8 cellular contexts compared by ENCODE assay signal in the genomic region with DNA sequence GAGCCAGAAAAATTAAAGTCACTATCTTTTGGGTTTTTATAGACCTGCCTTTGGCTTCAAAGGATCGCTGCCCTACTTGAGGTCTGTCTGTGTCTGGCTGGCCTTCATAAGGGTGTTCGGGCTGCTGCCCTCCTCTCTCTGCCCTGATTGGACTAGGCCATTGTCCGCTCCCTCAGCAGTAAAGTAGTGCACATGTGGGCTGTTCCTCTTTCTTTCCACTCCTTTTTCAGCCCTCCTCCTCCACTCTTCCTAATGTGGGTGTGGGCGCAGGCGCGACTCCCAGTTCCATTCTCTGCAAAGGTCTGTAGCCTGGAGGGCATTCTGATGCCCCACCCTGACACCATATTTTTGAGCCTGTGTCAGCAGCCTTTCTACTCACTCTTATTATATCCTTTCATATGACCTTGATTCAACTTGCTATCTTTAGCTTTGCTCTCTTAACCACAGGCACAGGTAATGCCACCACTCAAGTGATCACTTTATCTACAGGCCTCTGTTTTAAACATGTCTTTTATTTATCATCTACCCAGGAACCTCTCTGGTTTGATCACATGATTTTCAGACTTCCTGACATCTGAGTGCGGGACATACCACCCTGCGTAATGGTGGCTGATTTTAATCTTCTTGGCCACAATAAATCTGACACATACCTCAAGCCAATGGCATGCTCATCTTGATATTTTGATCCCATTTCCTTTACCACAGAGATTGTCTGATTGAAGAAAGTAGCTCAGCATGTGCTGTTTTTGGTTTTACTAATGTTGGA.
DNase-seq lines count a peak whose midpoint lies in the region; ATAC-seq lines count a peak whose summit lies in the region.

No MANE protein-coding gene starts in this region.

- peaks cover 14% of the 10 kb centered on the region for H3K27me3 Mint-ChIP-seq in activated CD8-positive, alpha-beta memory T cell treated with anti-CD3 and anti-CD28 coated beads, Interleukin-2, amount 10 ng/mL, durations not matched to agents 7 days and 5 days
- peaks cover 9% of the 10 kb centered on the region for H3K27me3 Mint-ChIP-seq in activated CD4-positive, alpha-beta memory T cell treated with anti-CD3 and anti-CD28 coated beads, Interleukin-2, amount 10 ng/mL, durations not matched to agents 7 days and 5 days

- no peaks in the 10 kb centered on the region for H3K9me3 ChIP-seq in thymus (ENCODE audit: control insufficient read depth)

- no peaks in the 10 kb centered on the region for H3K9me3 Mint-ChIP-seq in activated CD8-positive, alpha-beta memory T cell treated with anti-CD3 and anti-CD28 coated beads, Interleukin-2, amount 10 ng/mL, durations not matched to agents 7 days and 5 days (ENCODE audit: low read depth)
- H3K9me3 Mint-ChIP-seq in activated CD4-positive, alpha-beta memory T cell treated with anti-CD3 and anti-CD28 coated beads, Interleukin-2, amount 10 ng/mL, durations not matched to agents 7 days and 5 days = peaks cover 6% of the 10 kb centered on the region

- POLR2A ChIA-PET in activated CD4-positive, alpha-beta memory T cell treated with anti-CD3 and anti-CD28 coated beads, Interleukin-2, amount 10 ng/mL, durations not matched to agents 7 days and 5 days (lab: Charles Lee) = interaction anchor here (0.7 to 1.4 kb wide), 6 partner anchors 10 to 87 kb away, joined by 3 to 14 read pairs (median 3); no protein-coding TSS in a partner anchor

- 77% methylated on average over 8 of the region's 8 CpGs for WGBS in thymus

- peak; percentile 80 for ATAC-seq in activated CD8-positive, alpha-beta memory T cell treated with anti-CD3 and anti-CD28 coated beads, Interleukin-2, amount 10 ng/mL, durations not matched to agents 7 days and 5 days
- ATAC-seq in left cardiac atrium = peak; percentile 75 to 82
- no peak for ATAC-seq in GM19035 (IDR thresholded peaks at IDR 0.05; ENCODE audit: unreplicated experiment)
- ATAC-seq in GM21825 (IDR thresholded peaks at IDR 0.05; ENCODE audit: unreplicated experiment) = no peak

- peak overlapping the region; percentile 53 for H3K27ac ChIP-seq in thymus (ENCODE audit: low read depth)

- peak; percentile 69 for DNase-seq in activated CD8-positive, alpha-beta memory T cell treated with anti-CD3 and anti-CD28 coated beads, Interleukin-2, amount 10 ng/mL, durations not matched to agents 7 days and 5 days
- DNase-seq in activated CD8-positive, alpha-beta memory T cell treated with anti-CD3 and anti-CD28 coated beads, Interleukin-2, amount 50 U/mL, for 4 hours = no peak
- DNase-seq in activated CD4-positive, alpha-beta memory T cell treated with anti-CD3 and anti-CD28 coated beads, Interleukin-2, amount 10 ng/mL, durations not matched to agents 7 days and 5 days = peak; percentile 65
- DNase-seq in left cardiac atrium = peak; percentile 53
- no peak for DNase-seq in epidermal melanocyte (ENCODE audit: insufficient read length, low spot score)

- H3K4me3 Mint-ChIP-seq in activated CD8-positive, alpha-beta memory T cell treated with anti-CD3 and anti-CD28 coated beads, Interleukin-2, amount 10 ng/mL, durations not matched to agents 7 days and 5 days = no peak overlapping the region
- H3K4me3 Mint-ChIP-seq in activated CD4-positive, alpha-beta memory T cell treated with anti-CD3 and anti-CD28 coated beads, Interleukin-2, amount 10 ng/mL, durations not matched to agents 7 days and 5 days = no peak overlapping the region

- intact Hi-C loops in left cardiac atrium (cut with DNase I) = loop anchor here in 1 of 2 donors (5.0 kb wide), 1 partner anchor 131 kb away; no protein-coding TSS in a partner anchor

- CTCF ChIA-PET in activated CD8-positive, alpha-beta memory T cell treated with anti-CD3 and anti-CD28 coated beads, Interleukin-2, amount 10 ng/mL, durations not matched to agents 7 days and 5 days (lab: Charles Lee) = interaction anchor here (1.0 to 1.5 kb wide), 3 partner anchors 10 to 257 kb away, joined by 3 to 5 read pairs (median 3); no protein-coding TSS in a partner anchor
- CTCF ChIA-PET in activated CD4-positive, alpha-beta memory T cell treated with anti-CD3 and anti-CD28 coated beads, Interleukin-2, amount 10 ng/mL, durations not matched to agents 7 days and 5 days (lab: Charles Lee) = interaction anchor here (1.0 to 1.3 kb wide), 3 partner anchors 10 to 68 kb away, joined by 3 to 7 read pairs (median 4); no protein-coding TSS in a partner anchor

- peak overlapping the region; percentile 73 for H3K27ac Mint-ChIP-seq in activated CD8-positive, alpha-beta memory T cell treated with anti-CD3 and anti-CD28 coated beads, Interleukin-2, amount 10 ng/mL, durations not matched to agents 7 days and 5 days
- H3K27ac Mint-ChIP-seq in activated CD4-positive, alpha-beta memory T cell treated with anti-CD3 and anti-CD28 coated beads, Interleukin-2, amount 10 ng/mL, durations not matched to agents 7 days and 5 days = peak overlapping the region; percentile 91

- H3K36me3 Mint-ChIP-seq in activated CD8-positive, alpha-beta memory T cell treated with anti-CD3 and anti-CD28 coated beads, Interleukin-2, amount 10 ng/mL, durations not matched to agents 7 days and 5 days = peaks cover 17% of the 10 kb centered on the region
- peaks cover 30% of the 10 kb centered on the region for H3K36me3 Mint-ChIP-seq in activated CD4-positive, alpha-beta memory T cell treated with anti-CD3 and anti-CD28 coated beads, Interleukin-2, amount 10 ng/mL, durations not matched to agents 7 days and 5 days (ENCODE audit: low read depth)

- peaks cover 10% of the 10 kb centered on the region for H3K4me1 ChIP-seq in thymus (ENCODE audit: control insufficient read depth, insufficient read depth, low read length)

- H3K36me3 ChIP-seq in thymus (ENCODE audit: control insufficient read depth, insufficient read depth) = no peaks in the 10 kb centered on the region

- peaks cover 37% of the 10 kb centered on the region for H3K4me1 Mint-ChIP-seq in activated CD8-positive, alpha-beta memory T cell treated with anti-CD3 and anti-CD28 coated beads, Interleukin-2, amount 10 ng/mL, durations not matched to agents 7 days and 5 days
- H3K4me1 Mint-ChIP-seq in activated CD4-positive, alpha-beta memory T cell treated with anti-CD3 and anti-CD28 coated beads, Interleukin-2, amount 10 ng/mL, durations not matched to agents 7 days and 5 days = peaks cover 52% of the 10 kb centered on the region

- H3K27me3 ChIP-seq in thymus (ENCODE audit: control insufficient read depth, insufficient read depth) = no peaks in the 10 kb centered on the region

- no peak overlapping the region for H3K4me3 ChIP-seq in thymus (ENCODE audit: low read length)

Comparison
In these comparisons a context has a peak if more than half of its experiments do, and no peak if none do; other contexts are left out.
1. DNase-seq: peak in activated CD8-positive, alpha-beta memory T cell treated with anti-CD3 and anti-CD28 coated beads, Interleukin-2, amount 10 ng/mL, durations not matched to agents 7 days and 5 days (single experiment), activated CD4-positive, alpha-beta memory T cell treated with anti-CD3 and anti-CD28 coated beads, Interleukin-2, amount 10 ng/mL, durations not matched to agents 7 days and 5 days (single experiment) and left cardiac atrium (single experiment); none in activated CD8-positive, alpha-beta memory T cell treated with anti-CD3 and anti-CD28 coated beads, Interleukin-2, amount 50 U/mL, for 4 hours (single experiment) and epidermal melanocyte (single experiment).
2. ATAC-seq: peak in activated CD8-positive, alpha-beta memory T cell treated with anti-CD3 and anti-CD28 coated beads, Interleukin-2, amount 10 ng/mL, durations not matched to agents 7 days and 5 days (single experiment) and left cardiac atrium (2 of 2); none in GM19035 (single experiment) and GM21825 (single experiment).